ENCODE assay signal across 1 cellular context in genomic region chr10:10798543-10799192, GRCh38.
TF ChIP-seq lines count a peak whose summit lies in the region.

No MANE protein-coding gene starts in this region.

TF ChIP-seq in SK-N-SH, 30 proteins besides CTCF, POLR2A, EP300 and RAD21 (continued from another document):
- TF ChIP-seq ZBTB33 (IDR thresholded peaks at IDR 0.05; ENCODE audit: borderline replicate concordance, low read depth) (no peak), FOXM1 (IDR thresholded peaks at IDR 0.05; ENCODE audit: low read depth) (no peak), MAX (IDR thresholded peaks at IDR 0.05; ENCODE audit: low read depth) (no peak), MEF2A (IDR thresholded peaks at IDR 0.05; ENCODE audit: borderline replicate concordance, low read depth) (no peak), RFX5 (IDR thresholded peaks at IDR 0.05; ENCODE audit: low read length) (no peak), JUND (IDR thresholded peaks at IDR 0.05) (no peak), RXRA (IDR thresholded peaks at IDR 0.05; ENCODE audit: borderline replicate concordance, low read depth) (no peak), GATA2 (CRISPR knock-in tag; IDR thresholded peaks at IDR 0.05) (no peak)
